9 cellular contexts compared by ENCODE assay signal in genomic region chr17:56832446-56832845, GRCh38. TPM values are rescaled to one million over a fixed set of nuclear protein-coding genes. Genes with fewer than 3 reads are reported as not detected.
DNase-seq lines count a peak whose midpoint lies in the region; ATAC-seq, FAIRE-seq and TF ChIP-seq lines count a peak whose summit lies in the region.
"Had no signal": no experiment of that assay in that cellular context is flagged by ENCODE, and none has a peak within 500 bp of the region (broad histone marks: within the 10 kb centered on the region; RNA-seq: fewer than 3 reads in every experiment).

No MANE protein-coding gene starts in this region.

- H3K27me3 ChIP-seq in tibial artery, result no peaks in the 10 kb centered on the region
- H3K27me3 ChIP-seq: thyroid gland had no signal

- no peak for FAIRE-seq in kidney (lab: Jason Lieb, UNC)

- intact Hi-C loops in kidney (cut with DNase I) (no loop called here), tibial artery (cut with DNase I; ENCODE audit: low total_unique reads) (loop anchor here (10.0 kb wide), 1 partner anchor 282 kb away; no protein-coding TSS in a partner anchor), posterior cingulate gyrus (cut with DNase I) (loop anchor here (5.0 kb wide), 1 partner anchor 130 kb away; the partner anchor contains the start of gene COIL)

- H3K4me1 ChIP-seq in kidney (ENCODE audit: control insufficient read depth in 1 of 2, insufficient read depth in 1 of 2, low read depth in 1 of 2, low read length in 2 of 2), result peaks cover 4 to 12% of the 10 kb centered on the region in 2 donors
- H3K4me1 ChIP-seq in tibial artery, result peaks cover 7 to 35% (median 16%) of the 10 kb centered on the region in 4 donors

- peak overlapping the region; percentile 92 for H3K4me3 Mint-ChIP-seq in activated T-cell treated with anti-CD3 and anti-CD28 coated beads, Interleukin-2, amount 50 U/mL, for 4 hours
- H3K4me3 Mint-ChIP-seq in activated CD4-positive, alpha-beta memory T cell treated with anti-CD3 and anti-CD28 coated beads, Interleukin-2, amount 10 ng/mL, durations not matched to agents 7 days and 5 days, result peak overlapping the region; percentile 83

- no peaks in the 10 kb centered on the region for H3K36me3 ChIP-seq in kidney (ENCODE audit: control insufficient read depth in 1 of 2, insufficient read depth in 2 of 2, low read length in 2 of 2)
- peaks cover 0 to 7% (median 0%) of the 10 kb centered on the region in 3 donors for H3K36me3 ChIP-seq in tibial artery
- H3K36me3 ChIP-seq: thyroid gland had no signal

- DNase-seq in activated T-cell treated with anti-CD3 and anti-CD28 coated beads, Interleukin-2, amount 50 U/mL, for 4 hours, result no peak
- no peak for DNase-seq in activated T-cell treated with anti-CD3 and anti-CD28 coated beads, Interleukin-2, amount 50 U/mL, for 48 hours
- no peak for DNase-seq in activated CD4-positive, alpha-beta memory T cell treated with anti-CD3 and anti-CD28 coated beads, Interleukin-2, amount 10 ng/mL, durations not matched to agents 7 days and 5 days
- DNase-seq in kidney, result no peak
- no peak for DNase-seq in tibial artery
- DNase-seq in NCI-H524 (lab: John Stamatoyannopoulos, UW), result no peak
- DNase-seq in substantia nigra (lab: John Stamatoyannopoulos, UW), result no peak
- DNase-seq in posterior cingulate gyrus, result no peak

- no peaks in the 10 kb centered on the region for H3K9me3 Mint-ChIP-seq in activated T-cell treated with anti-CD3 and anti-CD28 coated beads, Interleukin-2, amount 50 U/mL, for 4 hours
- H3K9me3 Mint-ChIP-seq in activated CD4-positive, alpha-beta memory T cell treated with anti-CD3 and anti-CD28 coated beads, Interleukin-2, amount 10 ng/mL, durations not matched to agents 7 days and 5 days, result no peaks in the 10 kb centered on the region

- POLR2A ChIA-PET in activated CD4-positive, alpha-beta memory T cell treated with anti-CD3 and anti-CD28 coated beads, Interleukin-2, amount 10 ng/mL, durations not matched to agents 7 days and 5 days (lab: Charles Lee), result interaction anchor here (1.0 to 3.4 kb wide), 5 partner anchors 9 to 146 kb away, joined by 3 to 14 read pairs (median 12); partner anchors contain the start of gene SCPEP1

- CTCF ChIA-PET in activated CD4-positive, alpha-beta memory T cell treated with anti-CD3 and anti-CD28 coated beads, Interleukin-2, amount 10 ng/mL, durations not matched to agents 7 days and 5 days (lab: Charles Lee), result interaction anchor here (1.1 to 1.9 kb wide), 4 partner anchors 13 to 107 kb away, joined by 3 to 15 read pairs (median 4); no protein-coding TSS in a partner anchor

- peaks cover 48% of the 10 kb centered on the region for H3K4me1 Mint-ChIP-seq in activated T-cell treated with anti-CD3 and anti-CD28 coated beads, Interleukin-2, amount 50 U/mL, for 4 hours (ENCODE audit: low read depth)
- H3K4me1 Mint-ChIP-seq in activated CD4-positive, alpha-beta memory T cell treated with anti-CD3 and anti-CD28 coated beads, Interleukin-2, amount 10 ng/mL, durations not matched to agents 7 days and 5 days, result peaks cover 50% of the 10 kb centered on the region

- TF ChIP-seq CTCF in kidney (IDR thresholded peaks at IDR 0.05; ENCODE audit: borderline replicate concordance, extremely low read depth, insufficient read depth), result no peak
- no peak for TF ChIP-seq CTCF in tibial artery (IDR thresholded peaks at IDR 0.05)

- no peak for ATAC-seq in activated T-cell treated with anti-CD3 and anti-CD28 coated beads, Interleukin-2, amount 50 U/mL, for 4 hours

- peaks cover 20% of the 10 kb centered on the region for H3K36me3 Mint-ChIP-seq in activated T-cell treated with anti-CD3 and anti-CD28 coated beads, Interleukin-2, amount 50 U/mL, for 4 hours (ENCODE audit: insufficient read depth)
- peaks cover 58% of the 10 kb centered on the region for H3K36me3 Mint-ChIP-seq in activated CD4-positive, alpha-beta memory T cell treated with anti-CD3 and anti-CD28 coated beads, Interleukin-2, amount 10 ng/mL, durations not matched to agents 7 days and 5 days (ENCODE audit: low read depth)

- H3K9me3 ChIP-seq in kidney (ENCODE audit: control insufficient read depth in 1 of 2, low read length in 2 of 2) (no peaks in the 10 kb centered on the region), tibial artery (no peaks in the 10 kb centered on the region)
- H3K9me3 ChIP-seq: thyroid gland had no signal

- no peaks in the 10 kb centered on the region for H3K27me3 Mint-ChIP-seq in activated T-cell treated with anti-CD3 and anti-CD28 coated beads, Interleukin-2, amount 50 U/mL, for 4 hours (ENCODE audit: low read depth)
- no peaks in the 10 kb centered on the region for H3K27me3 Mint-ChIP-seq in activated CD4-positive, alpha-beta memory T cell treated with anti-CD3 and anti-CD28 coated beads, Interleukin-2, amount 10 ng/mL, durations not matched to agents 7 days and 5 days

- H3K27ac Mint-ChIP-seq in activated CD4-positive, alpha-beta memory T cell treated with anti-CD3 and anti-CD28 coated beads, Interleukin-2, amount 10 ng/mL, durations not matched to agents 7 days and 5 days, result peak overlapping the region; percentile 88

- H3K4me3 ChIP-seq in kidney (ENCODE audit: low read length in 2 of 2), result peak overlapping the region; percentile 71 to 79
- peak overlapping the region; percentile 78 to 86 for H3K4me3 ChIP-seq in tibial artery

- peak overlapping the region; percentile 17 to 60 for H3K9ac ChIP-seq in kidney (ENCODE audit: low read length in 2 of 2)

- no peak overlapping the region for H3K27ac ChIP-seq in kidney (ENCODE audit: low read depth in 2 of 2, low read length in 2 of 2)
- H3K27ac ChIP-seq in tibial artery, result no peak overlapping the region
- no peak overlapping the region for H3K27ac ChIP-seq in substantia nigra (ENCODE audit: low read depth, low read length, poor library complexity, severe bottlenecking)

RNA-seq across cellular contexts. Expression of gene C17orf67, which starts 1.3 kb away (rescaled TPM):
- 1 to 10 TPM; 2.0 to 2.3 (median 2.2) TPM for total RNA-seq in activated T-cell treated with anti-CD3 and anti-CD28 coated beads, Interleukin-2, amount 50 U/mL, for 4 hours
- 1 to 10 TPM; 4.1 to 4.2 TPM for total RNA-seq in activated CD4-positive, alpha-beta memory T cell treated with anti-CD3 and anti-CD28 coated beads, Interleukin-2, amount 10 ng/mL, durations not matched to agents 7 days and 5 days
- 2.0 TPM for total RNA-seq in kidney
- 0.69 TPM for polyA plus RNA-seq in kidney (ENCODE audit: insufficient read depth, low read depth, low replicate concordance)

RNA-seq across cellular contexts. Expression of gene DGKE, which starts 1.5 kb away (rescaled TPM):
- 10 to 100 TPM; 30.1 to 37.4 (median 33.3) TPM for total RNA-seq in activated T-cell treated with anti-CD3 and anti-CD28 coated beads, Interleukin-2, amount 50 U/mL, for 4 hours
- 10 to 100 TPM; 34.2 to 35.7 TPM for total RNA-seq in activated CD4-positive, alpha-beta memory T cell treated with anti-CD3 and anti-CD28 coated beads, Interleukin-2, amount 10 ng/mL, durations not matched to agents 7 days and 5 days
- 8.7 TPM for total RNA-seq in kidney
- polyA plus RNA-seq in kidney (ENCODE audit: insufficient read depth, low read depth, low replicate concordance), result 1.9 TPM
